ENCODE assay signal across 1 cellular context in the genomic region with DNA sequence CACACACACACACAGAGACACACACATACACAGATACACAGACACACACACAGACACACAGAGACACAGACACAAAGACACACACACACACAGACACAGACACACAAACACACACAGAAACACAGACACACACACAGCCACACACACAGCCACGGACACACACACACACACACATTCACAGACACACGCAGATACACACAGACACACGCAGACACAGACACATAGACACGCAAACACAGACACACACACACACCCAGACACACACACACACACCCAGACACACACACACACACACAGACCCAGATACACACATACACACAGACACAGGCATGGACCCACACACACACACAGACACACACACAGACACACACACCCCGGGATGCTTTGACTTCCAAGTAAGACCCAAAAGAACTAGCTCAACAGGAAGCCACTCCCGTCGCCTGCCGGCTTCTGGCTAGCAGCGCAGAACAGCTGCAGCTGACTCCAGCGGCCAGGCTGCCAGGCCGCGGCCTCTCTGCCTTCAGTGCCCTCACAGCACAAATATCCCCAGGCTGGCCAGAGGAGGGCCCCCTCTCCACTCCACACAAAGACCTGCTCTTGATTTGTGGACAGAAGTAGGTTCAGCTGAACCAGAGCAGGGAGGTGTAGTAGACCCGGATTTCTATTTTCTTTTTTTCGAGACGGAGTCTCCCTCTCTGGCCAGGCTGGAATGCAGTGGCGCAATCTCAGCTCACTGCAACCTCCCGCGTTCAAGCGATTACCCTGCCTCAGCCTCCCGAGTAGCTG.
A peak's percentile ranks its signal among the peaks of the same experiment; 100 is the strongest.
TF ChIP-seq lines count a peak whose summit lies in the region.

No MANE protein-coding gene starts in this region.

TF ChIP-seq in HepG2, 621 proteins besides CTCF, POLR2A, EP300 and RAD21 (continued from another document and continues in another):
- TF ChIP-seq, protein P1, sequence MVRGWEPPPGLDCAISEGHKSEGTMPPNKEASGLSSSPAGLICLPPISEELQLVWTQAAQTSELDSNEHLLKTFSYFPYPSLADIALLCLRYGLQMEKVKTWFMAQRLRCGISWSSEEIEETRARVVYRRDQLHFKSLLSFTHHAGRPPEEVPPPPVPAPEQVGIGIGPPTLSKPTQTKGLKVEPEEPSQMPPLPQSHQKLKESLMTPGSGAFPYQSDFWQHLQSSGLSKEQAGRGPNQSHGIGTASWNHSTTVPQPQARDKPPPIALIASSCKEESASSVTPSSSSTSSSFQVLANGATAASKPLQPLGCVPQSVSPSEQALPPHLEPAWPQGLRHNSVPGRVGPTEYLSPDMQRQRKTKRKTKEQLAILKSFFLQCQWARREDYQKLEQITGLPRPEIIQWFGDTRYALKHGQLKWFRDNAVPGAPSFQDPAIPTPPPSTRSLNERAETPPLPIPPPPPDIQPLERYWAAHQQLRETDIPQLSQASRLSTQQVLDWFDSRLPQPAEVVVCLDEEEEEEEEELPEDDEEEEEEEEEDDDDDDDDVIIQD (CRISPR knock-in tag; IDR thresholded peaks at IDR 0.05; ENCODE audit: low read depth) = peak; percentile 56; the same call in 1 of the 2 replicates
- TF ChIP-seq KLF16 (CRISPR knock-in tag; IDR thresholded peaks at IDR 0.05) (0 out of 4 replicates have a peak, but pooled peaks of 1 of the 2 experiments have one; percentile 42), HNRNPL (IDR thresholded peaks at IDR 0.05; ENCODE audit: low read depth, low read length) (0 out of 2 replicates have a peak, but pooled peaks have one; percentile 62), GABPB1 (CRISPR knock-in tag; IDR thresholded peaks at IDR 0.05) (peak; percentile 57), BHLHE40 (IDR thresholded peaks at IDR 0.05; ENCODE audit: low read length) (0 out of 2 replicates have a peak, but pooled peaks have one; percentile 1), CENPX (CRISPR knock-in tag; IDR thresholded peaks at IDR 0.05) (no peak), ZNF460 (CRISPR knock-in tag; IDR thresholded peaks at IDR 0.05; ENCODE audit: borderline replicate concordance) (peak; percentile 92), POGZ (CRISPR knock-in tag; IDR thresholded peaks at IDR 0.05) (no peak), ZNF558 (CRISPR knock-in tag; IDR thresholded peaks at IDR 0.05; ENCODE audit: borderline replicate concordance) (no peak), ZNF674 (CRISPR knock-in tag; IDR thresholded peaks at IDR 0.05; ENCODE audit: low read depth) (no peak), ATM (IDR thresholded peaks at IDR 0.05; ENCODE audit: borderline replicate concordance) (no peak; the same call in 1 of the 2 replicates), ZFX (CRISPR knock-in tag; IDR thresholded peaks at IDR 0.05; ENCODE audit: low read depth) (peak; percentile 62; the same call in 1 of the 2 replicates), IRF2 (CRISPR knock-in tag; IDR thresholded peaks at IDR 0.05) (peak; percentile 29; the same call in 1 of the 2 replicates), RARA (CRISPR knock-in tag; IDR thresholded peaks at IDR 0.05) (peak; percentile 18; the same call in 1 of the 2 replicates), ADNP (CRISPR knock-in tag; IDR thresholded peaks at IDR 0.05) (0 out of 2 replicates have a peak, but pooled peaks have one; percentile 39), MAF1 (CRISPR knock-in tag; IDR thresholded peaks at IDR 0.05; ENCODE audit: borderline replicate concordance) (0 out of 2 replicates have a peak, but pooled peaks have one; percentile 28), PRMT3 (CRISPR knock-in tag; IDR thresholded peaks at IDR 0.05; ENCODE audit: borderline replicate concordance, low read depth) (no peak), ZSCAN31 (CRISPR knock-in tag; IDR thresholded peaks at IDR 0.05; ENCODE audit: low read depth) (no peak), ZNF264 (CRISPR knock-in tag; IDR thresholded peaks at IDR 0.05) (peak; percentile 26; the same call in 1 of the 2 replicates), SMAD1 (CRISPR knock-in tag; IDR thresholded peaks at IDR 0.05; ENCODE audit: borderline replicate concordance, low read depth) (peak; percentile 37; the same call in 1 of the 2 replicates), ZNF839 (CRISPR knock-in tag; IDR thresholded peaks at IDR 0.05; ENCODE audit: borderline replicate concordance) (0 out of 2 replicates have a peak, but pooled peaks have one; percentile 26), ZNF567 (CRISPR knock-in tag; IDR thresholded peaks at IDR 0.05; ENCODE audit: borderline replicate concordance) (peak; percentile 45; the same call in 1 of the 2 replicates), ELF3 (CRISPR knock-in tag; IDR thresholded peaks at IDR 0.05) (peak; percentile 39; the same call in 1 of the 2 replicates), SMARCC2 (IDR thresholded peaks at IDR 0.05) (no peak), ZNF563 (CRISPR knock-in tag; IDR thresholded peaks at IDR 0.05) (peak; percentile 49), ZNF121 (CRISPR knock-in tag; IDR thresholded peaks at IDR 0.05) (peak; percentile 70)
- TF ChIP-seq, protein P2, sequence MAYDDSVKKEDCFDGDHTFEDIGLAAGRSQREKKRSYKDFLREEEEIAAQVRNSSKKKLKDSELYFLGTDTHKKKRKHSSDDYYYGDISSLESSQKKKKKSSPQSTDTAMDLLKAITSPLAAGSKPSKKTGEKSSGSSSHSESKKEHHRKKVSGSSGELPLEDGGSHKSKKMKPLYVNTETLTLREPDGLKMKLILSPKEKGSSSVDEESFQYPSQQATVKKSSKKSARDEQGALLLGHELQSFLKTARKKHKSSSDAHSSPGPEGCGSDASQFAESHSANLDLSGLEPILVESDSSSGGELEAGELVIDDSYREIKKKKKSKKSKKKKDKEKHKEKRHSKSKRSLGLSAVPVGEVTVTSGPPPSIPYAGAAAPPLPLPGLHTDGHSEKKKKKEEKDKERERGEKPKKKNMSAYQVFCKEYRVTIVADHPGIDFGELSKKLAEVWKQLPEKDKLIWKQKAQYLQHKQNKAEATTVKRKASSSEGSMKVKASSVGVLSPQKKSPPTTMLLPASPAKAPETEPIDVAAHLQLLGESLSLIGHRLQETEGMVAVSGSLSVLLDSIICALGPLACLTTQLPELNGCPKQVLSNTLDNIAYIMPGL (CRISPR knock-in tag; IDR thresholded peaks at IDR 0.05; ENCODE audit: borderline replicate concordance in 1 of 2, low read depth in 1 of 2) = peak; percentile 84 to 93
- TF ChIP-seq, protein P3, sequence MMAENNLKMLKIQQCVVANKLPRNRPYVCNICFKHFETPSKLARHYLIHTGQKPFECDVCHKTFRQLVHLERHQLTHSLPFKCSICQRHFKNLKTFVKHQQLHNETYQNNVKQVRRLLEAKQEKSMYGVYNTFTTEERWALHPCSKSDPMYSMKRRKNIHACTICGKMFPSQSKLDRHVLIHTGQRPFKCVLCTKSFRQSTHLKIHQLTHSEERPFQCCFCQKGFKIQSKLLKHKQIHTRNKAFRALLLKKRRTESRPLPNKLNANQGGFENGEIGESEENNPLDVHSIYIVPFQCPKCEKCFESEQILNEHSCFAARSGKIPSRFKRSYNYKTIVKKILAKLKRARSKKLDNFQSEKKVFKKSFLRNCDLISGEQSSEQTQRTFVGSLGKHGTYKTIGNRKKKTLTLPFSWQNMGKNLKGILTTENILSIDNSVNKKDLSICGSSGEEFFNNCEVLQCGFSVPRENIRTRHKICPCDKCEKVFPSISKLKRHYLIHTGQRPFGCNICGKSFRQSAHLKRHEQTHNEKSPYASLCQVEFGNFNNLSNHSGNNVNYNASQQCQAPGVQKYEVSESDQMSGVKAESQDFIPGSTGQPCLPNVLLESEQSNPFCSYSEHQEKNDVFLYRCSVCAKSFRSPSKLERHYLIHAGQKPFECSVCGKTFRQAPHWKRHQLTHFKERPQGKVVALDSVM (CRISPR knock-in tag; IDR thresholded peaks at IDR 0.05) = peak; percentile 71
- TF ChIP-seq, protein P4, sequence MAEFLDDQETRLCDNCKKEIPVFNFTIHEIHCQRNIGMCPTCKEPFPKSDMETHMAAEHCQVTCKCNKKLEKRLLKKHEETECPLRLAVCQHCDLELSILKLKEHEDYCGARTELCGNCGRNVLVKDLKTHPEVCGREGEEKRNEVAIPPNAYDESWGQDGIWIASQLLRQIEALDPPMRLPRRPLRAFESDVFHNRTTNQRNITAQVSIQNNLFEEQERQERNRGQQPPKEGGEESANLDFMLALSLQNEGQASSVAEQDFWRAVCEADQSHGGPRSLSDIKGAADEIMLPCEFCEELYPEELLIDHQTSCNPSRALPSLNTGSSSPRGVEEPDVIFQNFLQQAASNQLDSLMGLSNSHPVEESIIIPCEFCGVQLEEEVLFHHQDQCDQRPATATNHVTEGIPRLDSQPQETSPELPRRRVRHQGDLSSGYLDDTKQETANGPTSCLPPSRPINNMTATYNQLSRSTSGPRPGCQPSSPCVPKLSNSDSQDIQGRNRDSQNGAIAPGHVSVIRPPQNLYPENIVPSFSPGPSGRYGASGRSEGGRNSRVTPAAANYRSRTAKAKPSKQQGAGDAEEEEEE (CRISPR knock-in tag; IDR thresholded peaks at IDR 0.05; ENCODE audit: borderline replicate concordance) = 0 out of 2 replicates have a peak, but pooled peaks have one; percentile 38
- TF ChIP-seq, protein P5, sequence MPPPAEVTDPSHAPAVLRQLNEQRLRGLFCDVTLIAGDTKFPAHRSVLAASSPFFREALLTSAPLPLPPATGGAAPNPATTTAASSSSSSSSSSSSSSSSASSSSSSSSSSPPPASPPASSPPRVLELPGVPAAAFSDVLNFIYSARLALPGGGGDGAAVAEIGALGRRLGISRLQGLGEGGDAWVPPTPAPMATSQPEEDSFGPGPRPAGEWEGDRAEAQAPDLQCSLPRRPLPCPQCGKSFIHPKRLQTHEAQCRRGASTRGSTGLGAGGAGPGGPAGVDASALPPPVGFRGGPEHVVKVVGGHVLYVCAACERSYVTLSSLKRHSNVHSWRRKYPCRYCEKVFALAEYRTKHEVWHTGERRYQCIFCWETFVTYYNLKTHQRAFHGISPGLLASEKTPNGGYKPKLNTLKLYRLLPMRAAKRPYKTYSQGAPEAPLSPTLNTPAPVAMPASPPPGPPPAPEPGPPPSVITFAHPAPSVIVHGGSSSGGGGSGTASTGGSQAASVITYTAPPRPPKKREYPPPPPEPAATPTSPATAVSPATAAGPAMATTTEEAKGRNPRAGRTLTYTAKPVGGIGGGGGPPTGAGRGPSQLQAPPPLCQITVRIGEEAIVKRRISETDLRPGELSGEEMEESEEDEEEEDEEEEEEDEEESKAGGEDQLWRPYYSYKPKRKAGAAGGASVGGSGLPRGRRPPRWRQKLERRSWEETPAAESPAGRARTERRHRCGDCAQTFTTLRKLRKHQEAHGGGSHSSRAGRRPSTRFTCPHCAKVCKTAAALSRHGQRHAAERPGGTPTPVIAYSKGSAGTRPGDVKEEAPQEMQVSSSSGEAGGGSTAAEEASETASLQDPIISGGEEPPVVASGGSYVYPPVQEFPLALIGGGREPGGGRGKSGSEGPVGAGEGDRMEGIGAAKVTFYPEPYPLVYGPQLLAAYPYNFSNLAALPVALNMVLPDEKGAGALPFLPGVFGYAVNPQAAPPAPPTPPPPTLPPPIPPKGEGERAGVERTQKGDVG (CRISPR knock-in tag; IDR thresholded peaks at IDR 0.05; ENCODE audit: borderline replicate concordance) = 0 out of 2 replicates have a peak, but pooled peaks have one; percentile 8
- TF ChIP-seq, protein P6, sequence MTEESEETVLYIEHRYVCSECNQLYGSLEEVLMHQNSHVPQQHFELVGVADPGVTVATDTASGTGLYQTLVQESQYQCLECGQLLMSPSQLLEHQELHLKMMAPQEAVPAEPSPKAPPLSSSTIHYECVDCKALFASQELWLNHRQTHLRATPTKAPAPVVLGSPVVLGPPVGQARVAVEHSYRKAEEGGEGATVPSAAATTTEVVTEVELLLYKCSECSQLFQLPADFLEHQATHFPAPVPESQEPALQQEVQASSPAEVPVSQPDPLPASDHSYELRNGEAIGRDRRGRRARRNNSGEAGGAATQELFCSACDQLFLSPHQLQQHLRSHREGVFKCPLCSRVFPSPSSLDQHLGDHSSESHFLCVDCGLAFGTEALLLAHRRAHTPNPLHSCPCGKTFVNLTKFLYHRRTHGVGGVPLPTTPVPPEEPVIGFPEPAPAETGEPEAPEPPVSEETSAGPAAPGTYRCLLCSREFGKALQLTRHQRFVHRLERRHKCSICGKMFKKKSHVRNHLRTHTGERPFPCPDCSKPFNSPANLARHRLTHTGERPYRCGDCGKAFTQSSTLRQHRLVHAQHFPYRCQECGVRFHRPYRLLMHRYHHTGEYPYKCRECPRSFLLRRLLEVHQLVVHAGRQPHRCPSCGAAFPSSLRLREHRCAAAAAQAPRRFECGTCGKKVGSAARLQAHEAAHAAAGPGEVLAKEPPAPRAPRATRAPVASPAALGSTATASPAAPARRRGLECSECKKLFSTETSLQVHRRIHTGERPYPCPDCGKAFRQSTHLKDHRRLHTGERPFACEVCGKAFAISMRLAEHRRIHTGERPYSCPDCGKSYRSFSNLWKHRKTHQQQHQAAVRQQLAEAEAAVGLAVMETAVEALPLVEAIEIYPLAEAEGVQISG (CRISPR knock-in tag; IDR thresholded peaks at IDR 0.05) = peak; percentile 55; the same call in 1 of the 2 replicates
- TF ChIP-seq, protein P7, sequence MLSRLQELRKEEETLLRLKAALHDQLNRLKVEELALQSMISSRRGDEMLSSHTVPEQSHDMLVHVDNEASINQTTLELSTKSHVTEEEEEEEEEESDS (CRISPR knock-in tag; IDR thresholded peaks at IDR 0.05; ENCODE audit: borderline replicate concordance) = no peak
- TF ChIP-seq, protein P8, sequence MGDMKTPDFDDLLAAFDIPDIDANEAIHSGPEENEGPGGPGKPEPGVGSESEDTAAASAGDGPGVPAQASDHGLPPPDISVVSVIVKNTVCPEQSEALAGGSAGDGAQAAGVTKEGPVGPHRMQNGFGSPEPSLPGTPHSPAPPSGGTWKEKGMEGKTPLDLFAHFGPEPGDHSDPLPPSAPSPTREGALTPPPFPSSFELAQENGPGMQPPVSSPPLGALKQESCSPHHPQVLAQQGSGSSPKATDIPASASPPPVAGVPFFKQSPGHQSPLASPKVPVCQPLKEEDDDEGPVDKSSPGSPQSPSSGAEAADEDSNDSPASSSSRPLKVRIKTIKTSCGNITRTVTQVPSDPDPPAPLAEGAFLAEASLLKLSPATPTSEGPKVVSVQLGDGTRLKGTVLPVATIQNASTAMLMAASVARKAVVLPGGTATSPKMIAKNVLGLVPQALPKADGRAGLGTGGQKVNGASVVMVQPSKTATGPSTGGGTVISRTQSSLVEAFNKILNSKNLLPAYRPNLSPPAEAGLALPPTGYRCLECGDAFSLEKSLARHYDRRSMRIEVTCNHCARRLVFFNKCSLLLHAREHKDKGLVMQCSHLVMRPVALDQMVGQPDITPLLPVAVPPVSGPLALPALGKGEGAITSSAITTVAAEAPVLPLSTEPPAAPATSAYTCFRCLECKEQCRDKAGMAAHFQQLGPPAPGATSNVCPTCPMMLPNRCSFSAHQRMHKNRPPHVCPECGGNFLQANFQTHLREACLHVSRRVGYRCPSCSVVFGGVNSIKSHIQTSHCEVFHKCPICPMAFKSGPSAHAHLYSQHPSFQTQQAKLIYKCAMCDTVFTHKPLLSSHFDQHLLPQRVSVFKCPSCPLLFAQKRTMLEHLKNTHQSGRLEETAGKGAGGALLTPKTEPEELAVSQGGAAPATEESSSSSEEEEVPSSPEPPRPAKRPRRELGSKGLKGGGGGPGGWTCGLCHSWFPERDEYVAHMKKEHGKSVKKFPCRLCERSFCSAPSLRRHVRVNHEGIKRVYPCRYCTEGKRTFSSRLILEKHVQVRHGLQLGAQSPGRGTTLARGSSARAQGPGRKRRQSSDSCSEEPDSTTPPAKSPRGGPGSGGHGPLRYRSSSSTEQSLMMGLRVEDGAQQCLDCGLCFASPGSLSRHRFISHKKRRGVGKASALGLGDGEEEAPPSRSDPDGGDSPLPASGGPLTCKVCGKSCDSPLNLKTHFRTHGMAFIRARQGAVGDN (CRISPR knock-in tag; IDR thresholded peaks at IDR 0.05) = peak; percentile 49
